13 cellular contexts compared by ENCODE assay signal in genomic region chr11:114178656-114179055, GRCh38.
DNase-seq lines count a peak whose midpoint lies in the region; ATAC-seq and TF ChIP-seq lines count a peak whose summit lies in the region.
"Had no signal": no experiment of that assay in that cellular context is flagged by ENCODE, and none has a peak within 500 bp of the region (broad histone marks: within the 10 kb centered on the region; RNA-seq: fewer than 3 reads in every experiment).

No MANE protein-coding gene starts in this region.

- peak overlapping the region in 20 of 59 donors; percentile 1 to 50 (median 20) for H3K4me3 ChIP-seq in dorsolateral prefrontal cortex
- no peak overlapping the region for H3K4me3 ChIP-seq in naive thymus-derived CD4-positive, alpha-beta T cell (ENCODE audit: low read length)
- H3K4me3 ChIP-seq in thoracic aorta: peak overlapping the region; percentile 17

- peaks cover 14% of the 10 kb centered on the region for H3K27me3 Mint-ChIP-seq in T-helper 1 cell treated with Interleukin-12 subunit alpha and Interleukin-12 subunit beta and Interleukin-4 antibody, amounts not matched to agents 30 μg/mL and 1 μg/mL, for 36 hours (ENCODE audit: low read depth)
- peaks cover 0 to 4% (median 0%) of the 10 kb centered on the region in 5 donors for H3K27me3 Mint-ChIP-seq in naive thymus-derived CD4-positive, alpha-beta T cell
- H3K27me3 Mint-ChIP-seq: activated CD4-positive, alpha-beta T cell treated with anti-CD3 and anti-CD28 coated beads, Interleukin-2, amount 10 ng/mL, durations not matched to agents 24 days and 14 days had no signal

- H3K4me3 Mint-ChIP-seq in T-helper 1 cell treated with Interleukin-12 subunit alpha and Interleukin-12 subunit beta and Interleukin-4 antibody, amounts not matched to agents 30 μg/mL and 1 μg/mL, for 36 hours: peak overlapping the region; percentile 3
- H3K4me3 Mint-ChIP-seq in naive thymus-derived CD4-positive, alpha-beta T cell: peak overlapping the region in 9 of 10 donors; percentile 30 to 75 (median 49)
- H3K4me3 Mint-ChIP-seq: activated CD4-positive, alpha-beta T cell treated with anti-CD3 and anti-CD28 coated beads, Interleukin-2, amount 10 ng/mL, durations not matched to agents 24 days and 14 days; activated naive CD4-positive, alpha-beta T cell treated with anti-CD3 and anti-CD28 coated beads for 36 hours had no signal

- no peaks in the 10 kb centered on the region for H3K27me3 ChIP-seq in dorsolateral prefrontal cortex
- H3K27me3 ChIP-seq in naive thymus-derived CD4-positive, alpha-beta T cell (ENCODE audit: control insufficient read depth in 2 of 2, insufficient read depth in 2 of 2, low read length in 2 of 2): no peaks in the 10 kb centered on the region
- no peaks in the 10 kb centered on the region for H3K27me3 ChIP-seq in thoracic aorta (replicated peaks; ENCODE audit: insufficient read depth)

- H3K9me3 ChIP-seq in naive thymus-derived CD4-positive, alpha-beta T cell (ENCODE audit: control insufficient read depth in 2 of 3, low read length in 3 of 3): no peaks in the 10 kb centered on the region
- H3K9me3 ChIP-seq in thoracic aorta: no peaks in the 10 kb centered on the region
- H3K9me3 ChIP-seq: SK-N-SH had no signal

- H3K9me3 Mint-ChIP-seq in T-helper 1 cell treated with Interleukin-12 subunit alpha and Interleukin-12 subunit beta and Interleukin-4 antibody, amounts not matched to agents 30 μg/mL and 1 μg/mL, for 36 hours: no peaks in the 10 kb centered on the region
- H3K9me3 Mint-ChIP-seq in naive thymus-derived CD4-positive, alpha-beta T cell: no peaks in the 10 kb centered on the region
- H3K9me3 Mint-ChIP-seq: activated CD4-positive, alpha-beta T cell treated with anti-CD3 and anti-CD28 coated beads, Interleukin-2, amount 10 ng/mL, durations not matched to agents 24 days and 14 days; activated naive CD4-positive, alpha-beta T cell treated with anti-CD3 and anti-CD28 coated beads for 36 hours had no signal

- H3K4me1 Mint-ChIP-seq in T-helper 1 cell treated with Interleukin-12 subunit alpha and Interleukin-12 subunit beta and Interleukin-4 antibody, amounts not matched to agents 30 μg/mL and 1 μg/mL, for 36 hours (ENCODE audit: low read depth): peaks cover 55% of the 10 kb centered on the region
- H3K4me1 Mint-ChIP-seq in naive thymus-derived CD4-positive, alpha-beta T cell: peaks cover 54 to 98% (median 90%) of the 10 kb centered on the region in 7 donors

- TF ChIP-seq CTCF in dorsolateral prefrontal cortex (IDR thresholded peaks at IDR 0.05 in 54 of 56, conservative IDR thresholded peaks at IDR 0.05 in 2 of 56; ENCODE audit: low read depth in 1 of 56, partially characterized antibody in 56 of 56) (no peak), thoracic aorta (IDR thresholded peaks at IDR 0.05) (no peak)

- peaks cover 42 to 81% of the 10 kb centered on the region in 2 donors for H3K4me1 ChIP-seq in naive thymus-derived CD4-positive, alpha-beta T cell (ENCODE audit: control insufficient read depth in 2 of 2, insufficient read depth in 2 of 2, low read length in 2 of 2)
- peaks cover 93 to 94% of the 10 kb centered on the region in 2 donors for H3K4me1 ChIP-seq in thoracic aorta (ENCODE audit: control insufficient read depth in 1 of 2, low read depth in 2 of 2)

- CTCF ChIA-PET in naive thymus-derived CD4-positive, alpha-beta T cell (lab: Charles Lee): interaction anchor here (0.8 to 7.4 kb wide), 7 partner anchors 9 to 141 kb away, joined by 3 to 68 read pairs (median 3); no protein-coding TSS in a partner anchor

- H3K36me3 ChIP-seq in naive thymus-derived CD4-positive, alpha-beta T cell (ENCODE audit: control insufficient read depth in 2 of 3, insufficient read depth in 3 of 3, low read length in 3 of 3): no peaks in the 10 kb centered on the region
- peaks cover 20% of the 10 kb centered on the region for H3K36me3 ChIP-seq in thoracic aorta

- peak overlapping the region; percentile 74 to 100 (median 96) for H3K27ac ChIP-seq in dorsolateral prefrontal cortex
- H3K27ac ChIP-seq in naive thymus-derived CD4-positive, alpha-beta T cell (ENCODE audit: low read depth, low read length): no peak overlapping the region
- H3K27ac ChIP-seq in thoracic aorta: peak overlapping the region; percentile 97 to 99

- intact Hi-C loops in dorsolateral prefrontal cortex (cut with DNase I): loop anchor here (1.0 to 10.0 kb wide), 3 partner anchors 15 to 284 kb away; no protein-coding TSS in a partner anchor
- intact Hi-C loops in naive thymus-derived CD4-positive, alpha-beta T cell (cut with micrococcal nuclease): loop anchor here in 1 of 2 donors (1.0 to 2.0 kb wide), 3 partner anchors 10 to 18 kb away; no protein-coding TSS in a partner anchor

- no peak for ATAC-seq in naive thymus-derived CD4-positive, alpha-beta T cell
- ATAC-seq in thoracic aorta (ENCODE audit: insufficient number of reproducible peaks, low FRiP score, low read depth) (no peak), HG02610 (IDR thresholded peaks at IDR 0.05; ENCODE audit: unreplicated experiment) (no peak)

- POLR2A ChIA-PET in naive thymus-derived CD4-positive, alpha-beta T cell (lab: Charles Lee): interaction anchor here (1.0 to 20.6 kb wide), 4 partner anchors 11 to 82 kb away, joined by 3 to 363 read pairs (median 34); no protein-coding TSS in a partner anchor

- no peak overlapping the region for H3K27ac Mint-ChIP-seq in T-helper 1 cell treated with Interleukin-12 subunit alpha and Interleukin-12 subunit beta and Interleukin-4 antibody, amounts not matched to agents 30 μg/mL and 1 μg/mL, for 36 hours
- H3K27ac Mint-ChIP-seq in naive thymus-derived CD4-positive, alpha-beta T cell: peak overlapping the region in 8 of 9 donors; percentile 46 to 96 (median 84)
- H3K27ac Mint-ChIP-seq: activated CD4-positive, alpha-beta T cell treated with anti-CD3 and anti-CD28 coated beads, Interleukin-2, amount 10 ng/mL, durations not matched to agents 24 days and 14 days; activated naive CD4-positive, alpha-beta T cell treated with anti-CD3 and anti-CD28 coated beads for 36 hours had no signal

- DNase-seq in T-helper 1 cell (no peak), dorsolateral prefrontal cortex (no peak), thoracic aorta (ENCODE audit: low spot score) (no peak), COR-L47 (lab: John Stamatoyannopoulos, UW) (no peak), cerebellar nuclear complex (lab: John Stamatoyannopoulos, UW) (no peak)
- DNase-seq in naive thymus-derived CD4-positive, alpha-beta T cell: no peak
- DNase-seq: 8988T; activated CD4-positive, alpha-beta T cell treated with anti-CD3 and anti-CD28 coated beads, Interleukin-2, amount 10 ng/mL, durations not matched to agents 24 days and 14 days; activated naive CD4-positive, alpha-beta T cell treated with anti-CD3 and anti-CD28 coated beads for 36 hours; NCI-H748 treated with DMSO at 0.1 percent for 48 hours; SK-N-SH had no signal

- H3K36me3 Mint-ChIP-seq in T-helper 1 cell treated with Interleukin-12 subunit alpha and Interleukin-12 subunit beta and Interleukin-4 antibody, amounts not matched to agents 30 μg/mL and 1 μg/mL, for 36 hours (ENCODE audit: low read depth): no peaks in the 10 kb centered on the region
- peaks cover 0 to 7% (median 0%) of the 10 kb centered on the region in 5 donors for H3K36me3 Mint-ChIP-seq in naive thymus-derived CD4-positive, alpha-beta T cell
